ENCODE assay signal across 16 cellular contexts in genomic region chr11:123209591-123209990, GRCh38.
"Had no signal": no experiment of that assay in that cellular context is flagged by ENCODE, and none has a peak within 500 bp of the region (broad histone marks: within the 10 kb centered on the region; RNA-seq: fewer than 3 reads in every experiment).

No MANE protein-coding gene starts in this region.

- H3K27ac Mint-ChIP-seq: memory B cell; T-helper 2 cell treated with Interferon-gamma antibody and Interleukin-4, amounts not matched to agents 5 μg/mL and 100 μg/mL, for 36 hours; type B pancreatic cell had no signal

- H3K27ac ChIP-seq: adrenal gland, coronary artery, heart right ventricle, left lung, neutrophil, right atrium auricular region had no signal

- H3K36me3 ChIP-seq: adrenal gland, heart right ventricle, left lung, neutrophil, right atrium auricular region had no signal

- H3K4me1 Mint-ChIP-seq: memory B cell had no signal

- H3K36me3 Mint-ChIP-seq: memory B cell, type B pancreatic cell had no signal

- H3K27me3 ChIP-seq: adrenal gland, right atrium auricular region had no signal

- H3K4me3 Mint-ChIP-seq: memory B cell; T-helper 2 cell treated with Interferon-gamma antibody and Interleukin-4, amounts not matched to agents 5 μg/mL and 100 μg/mL, for 36 hours had no signal

- ATAC-seq: activated CD4-positive, CD25-positive, alpha-beta regulatory T cell treated with anti-CD3 and anti-CD28 coated beads, Interleukin-2, amount 50 U/mL, for 24 hours; heart right ventricle; left lung had no signal

- H3K4me1 ChIP-seq: adrenal gland, left lung, right atrium auricular region had no signal

- H3K9me3 ChIP-seq: adrenal gland, heart right ventricle, left lung, neutrophil, right atrium auricular region had no signal

- H3K4me3 ChIP-seq: adrenal gland, coronary artery, heart right ventricle, left lung, right atrium auricular region had no signal

- DNase-seq: activated naive CD4-positive, alpha-beta T cell treated with anti-CD3 and anti-CD28 coated beads, Interleukin-2, amount 50 U/mL, for 16 hours; adrenal gland; central memory CD4-positive, alpha-beta T cell; effector CD8-positive, alpha-beta T cell; heart right ventricle; islet precursor cell; left lung; small intestine; substantia nigra had no signal

- H3K9me3 Mint-ChIP-seq: memory B cell; T-helper 2 cell treated with Interferon-gamma antibody and Interleukin-4, amounts not matched to agents 5 μg/mL and 100 μg/mL, for 36 hours had no signal
